ENCODE assay signal across 32 cellular contexts in the genomic region with DNA sequence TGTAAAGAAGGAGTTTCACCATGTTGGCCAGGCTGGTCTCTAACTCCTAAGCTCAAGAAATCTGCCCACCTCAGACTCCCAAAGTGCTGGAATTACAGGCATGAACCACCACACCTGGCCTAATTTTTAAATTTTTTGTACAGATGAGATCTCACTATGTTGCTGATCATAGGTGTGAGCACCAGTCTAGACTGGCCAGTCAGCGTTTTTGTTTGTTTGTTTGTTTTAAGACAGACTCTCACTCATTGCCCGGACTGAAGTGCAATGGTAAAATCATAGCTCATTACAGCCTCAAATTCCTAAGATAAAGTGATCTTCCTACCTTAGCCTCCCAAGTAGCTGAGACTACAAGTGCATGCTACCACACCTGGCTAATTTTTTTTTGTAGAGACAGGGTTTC.
"Had no signal": no experiment of that assay in that cellular context is flagged by ENCODE, and none has a peak within 500 bp of the region (broad histone marks: within the 10 kb centered on the region; RNA-seq: fewer than 3 reads in every experiment).

No MANE protein-coding gene starts in this region.

- H3K36me3 Mint-ChIP-seq: naive thymus-derived CD4-positive, alpha-beta T cell; natural killer cell; neural progenitor cell; stimulated activated memory B cell treated with anti-CD40 and anti-IgM and Interleukin-4, amounts not matched to agents 10 μg/mL and 1 μg/mL and 100 μg/mL, for 72 hours had no signal

- FAIRE-seq: urothelium cell line had no signal

- H3K4me3 Mint-ChIP-seq: naive thymus-derived CD4-positive, alpha-beta T cell; natural killer cell; nephron; neural progenitor cell; stimulated activated memory B cell treated with anti-CD40 and anti-IgM and Interleukin-4, amounts not matched to agents 10 μg/mL and 1 μg/mL and 100 μg/mL, for 72 hours; stimulated activated naive CD8-positive, alpha-beta T cell treated with anti-CD3 and anti-CD28 coated beads, Interleukin-15, amount 100 ng/mL, for 72 hours had no signal

- H3K27me3 Mint-ChIP-seq: progenitor cell of endocrine pancreas; stimulated activated memory B cell treated with anti-CD40 and anti-IgM and Interleukin-4, amounts not matched to agents 10 μg/mL and 1 μg/mL and 100 μg/mL, for 72 hours; stimulated activated naive CD8-positive, alpha-beta T cell treated with anti-CD3 and anti-CD28 coated beads, Interleukin-15, amount 100 ng/mL, for 72 hours had no signal

- ATAC-seq: naive thymus-derived CD4-positive, alpha-beta T cell; natural killer cell; psoas muscle; right cardiac atrium; sciatic nerve; stimulated activated memory B cell treated with anti-CD40 and anti-IgM and Interleukin-4, amounts not matched to agents 10 μg/mL and 1 μg/mL and 100 μg/mL, for 72 hours; stimulated activated naive CD8-positive, alpha-beta T cell treated with anti-CD3 and anti-CD28 coated beads, Interleukin-15, amount 100 ng/mL, for 72 hours; stimulated activated naive CD8-positive, alpha-beta T cell treated with anti-CD3 and anti-CD28 coated beads, Interleukin-15, Interleukin-2, amounts not matched to agents 100 U/mL and 50 U/mL, for 24 hours had no signal

- H3K27ac Mint-ChIP-seq: naive thymus-derived CD4-positive, alpha-beta T cell; natural killer cell; nephron; neural progenitor cell; progenitor cell of endocrine pancreas; stimulated activated memory B cell treated with anti-CD40 and anti-IgM and Interleukin-4, amounts not matched to agents 10 μg/mL and 1 μg/mL and 100 μg/mL, for 72 hours had no signal

- H3K4me1 ChIP-seq: neural progenitor cell, parathyroid adenoma, psoas muscle, spleen, suprapubic skin, testis, tibial artery, transverse colon, upper lobe of left lung, vagina had no signal

- H3K27ac ChIP-seq: neural progenitor cell, ovary, parathyroid adenoma, psoas muscle, skin epidermis, spleen, suprapubic skin, testis, tibial artery, transverse colon, upper lobe of left lung, vagina had no signal

- DNase-seq: naive thymus-derived CD4-positive, alpha-beta T cell; natural killer cell; occipital lobe; ovary; posterior cingulate gyrus; psoas muscle; right cardiac atrium; spleen; stimulated activated CD4-positive, alpha-beta T cell treated with anti-CD3 and anti-CD28 coated beads, Interleukin-12 subunit alpha, Interleukin-12 subunit beta, amount 100 ng/mL, for 4 hours; stimulated activated CD4-positive, alpha-beta T cell treated with anti-CD3 and anti-CD28 coated beads, Interleukin-1b, Interleukin-23, amount 100 ng/mL, for 48 hours; stimulated activated CD4-positive, alpha-beta T cell treated with anti-CD3 and anti-CD28 coated beads, Interleukin-4, amount 100 ng/mL, for 1 hour; stimulated activated CD4-positive, alpha-beta T cell treated with anti-CD3 and anti-CD28 coated beads, Interleukin-4, amount 100 ng/mL, for 4 hours; stimulated activated CD8-positive, alpha-beta memory T cell treated with anti-CD3 and anti-CD28 coated beads, Interleukin-4, amount 100 ng/mL, for 48 hours; stimulated activated naive CD4-positive, alpha-beta T cell; stimulated activated naive CD8-positive, alpha-beta T cell treated with anti-CD3 and anti-CD28 coated beads, Interleukin-15, amount 100 ng/mL, for 72 hours; stimulated activated naive CD8-positive, alpha-beta T cell treated with anti-CD3 and anti-CD28 coated beads, Interleukin-15, Interleukin-2, amounts not matched to agents 100 U/mL and 50 U/mL, for 24 hours; substantia nigra; testis; tibial artery; transverse colon; upper lobe of left lung had no signal

- H3K79me2 ChIP-seq: parathyroid adenoma had no signal

- H3K27me3 ChIP-seq: neural progenitor cell, ovary, spleen, suprapubic skin, testis, tibial artery, transverse colon, upper lobe of left lung, vagina had no signal

- H3K4me3 ChIP-seq: neural progenitor cell, ovary, psoas muscle, skin epidermis, smooth muscle cell, spleen, suprapubic skin, testis, tibial artery, transverse colon, upper lobe of left lung, vagina had no signal

- H3K9me3 Mint-ChIP-seq: naive thymus-derived CD4-positive, alpha-beta T cell; natural killer cell; nephron; neural progenitor cell; stimulated activated memory B cell treated with anti-CD40 and anti-IgM and Interleukin-4, amounts not matched to agents 10 μg/mL and 1 μg/mL and 100 μg/mL, for 72 hours; stimulated activated naive CD8-positive, alpha-beta T cell treated with anti-CD3 and anti-CD28 coated beads, Interleukin-15, amount 100 ng/mL, for 72 hours had no signal

- H2AFZ ChIP-seq: neural progenitor cell, parathyroid adenoma had no signal

- H3K4me1 Mint-ChIP-seq: natural killer cell; neural progenitor cell; stimulated activated naive CD8-positive, alpha-beta T cell treated with anti-CD3 and anti-CD28 coated beads, Interleukin-15, amount 100 ng/mL, for 72 hours had no signal

- H3K9me3 ChIP-seq: ovary, psoas muscle, spleen, suprapubic skin, testis, tibial artery, transverse colon, upper lobe of left lung, vagina had no signal

- H3K36me3 ChIP-seq: neural progenitor cell, ovary, spleen, suprapubic skin, tibial artery, transverse colon, upper lobe of left lung, vagina had no signal

- H3K9ac ChIP-seq: neural progenitor cell, parathyroid adenoma had no signal

- H3K4me2 ChIP-seq: neural progenitor cell, smooth muscle cell had no signal
